In genomic region chr20:23889775-23890187, GRCh38 we compare ENCODE assay signal across 7 cellular contexts. TPM values are rescaled to one million over a fixed set of nuclear protein-coding genes. Genes with fewer than 3 reads are reported as not detected.
DNase-seq lines count a peak whose midpoint lies in the region; ATAC-seq and TF ChIP-seq lines count a peak whose summit lies in the region.

No MANE protein-coding gene starts in this region.

- no peak overlapping the region for H3K27ac Mint-ChIP-seq in mesothelial cell of epicardium

- H3K9me3 Mint-ChIP-seq in mesothelial cell of epicardium = no peaks in the 10 kb centered on the region

- peak; percentile 79 for TF ChIP-seq CTCF in GM13977 (IDR thresholded peaks at IDR 0.05; ENCODE audit: extremely low read depth, insufficient read depth, missing control alignments)
- peak; percentile 76 for TF ChIP-seq CTCF in mesothelial cell of epicardium (IDR thresholded peaks at IDR 0.05; ENCODE audit: unreplicated experiment)

- H3K4me3 Mint-ChIP-seq in mesothelial cell of epicardium = no peak overlapping the region

- ATAC-seq in HG02981 (IDR thresholded peaks at IDR 0.05; ENCODE audit: unreplicated experiment) = peak; percentile 64

- in situ Hi-C loops in GM13977 (cut with MboI; ENCODE audit: low pct_unique_long_range_greater_than_20kb, low sequenced_read_pairs, unreplicated experiment) = no loop called here

- H3K27me3 Mint-ChIP-seq in mesothelial cell of epicardium (ENCODE audit: low read depth) = peaks cover 22% of the 10 kb centered on the region

- no peaks in the 10 kb centered on the region for H3K4me1 Mint-ChIP-seq in mesothelial cell of epicardium

- peak; percentile 31 for DNase-seq in GM13977 (ENCODE audit: low spot score)
- DNase-seq in NCI-H510A treated with DMSO at 0.1 percent for 48 hours (lab: John Stamatoyannopoulos, UW) = peak; percentile 15
- peak; percentile 54 to 58 for DNase-seq in activated CD4-positive, alpha-beta T cell treated with anti-CD3 and anti-CD28 coated beads, Interleukin-2, amount 50 U/mL, for 4 hours
- peak; percentile 51 for DNase-seq in effector CD8-positive, alpha-beta T cell (lab: John Stamatoyannopoulos, UW)
- peak in 1 of 2 experiments; percentile 73 for DNase-seq in mesothelial cell of epicardium (ENCODE audit: low spot score in 2 of 2, unreplicated experiment in 2 of 2)
- DNase-seq in stimulated activated CD8-positive, alpha-beta memory T cell treated with anti-CD3 and anti-CD28 coated beads, Interleukin-7, amount 100 ng/mL, for 1 hour (ENCODE audit: low read depth in 2 of 2) = peak; percentile 24 to 26

- no peaks in the 10 kb centered on the region for H3K36me3 Mint-ChIP-seq in mesothelial cell of epicardium

RNA-seq across cellular contexts. Expression of gene CST5, which starts 10.2 kb away (rescaled TPM):
- not detected in 3 replicates for total RNA-seq in mesothelial cell of epicardium
